In the genomic region with DNA sequence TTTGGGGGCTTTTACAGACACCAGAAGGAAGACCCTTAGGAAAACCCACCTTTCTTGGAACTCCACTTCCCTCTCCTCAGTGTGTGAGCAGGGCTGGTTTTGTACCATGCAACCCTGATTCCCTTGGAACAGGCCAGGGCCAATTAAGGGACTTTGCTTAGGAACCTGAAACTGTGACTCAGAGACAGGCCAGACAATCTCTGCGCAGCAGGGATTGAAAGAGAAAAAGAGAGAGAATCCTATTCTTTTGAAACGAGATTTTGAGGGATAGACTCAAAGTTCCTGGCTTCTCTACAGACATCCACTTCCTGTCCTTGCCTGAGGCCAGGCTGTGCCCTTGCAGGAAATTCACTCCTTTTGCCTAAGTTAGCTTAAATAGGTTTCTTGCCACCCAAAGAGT, we compare ENCODE assay signal across 18 cellular contexts. TPM values are rescaled to one million over a fixed set of nuclear protein-coding genes. Genes with fewer than 3 reads are reported as not detected.
DNase-seq lines count a peak whose midpoint lies in the region; ATAC-seq and TF ChIP-seq lines count a peak whose summit lies in the region.
"Had no signal": no experiment of that assay in that cellular context is flagged by ENCODE, and none has a peak within 500 bp of the region (broad histone marks: within the 10 kb centered on the region; RNA-seq: fewer than 3 reads in every experiment).

No MANE protein-coding gene starts in this region.

- no peaks in the 10 kb centered on the region for H3K4me1 ChIP-seq in ACC112 (ENCODE audit: control insufficient read depth, insufficient read depth, low read length, unreplicated experiment)

- peaks cover 2% of the 10 kb centered on the region; the same call in 1 of the 2 replicates for H3K27me3 Mint-ChIP-seq in HFFc6 (ENCODE audit: insufficient read depth)

- no peaks in the 10 kb centered on the region for H3K36me3 ChIP-seq in ACC112 (ENCODE audit: insufficient read depth, low read length)

- H3K27ac Mint-ChIP-seq in HFFc6, result no peak overlapping the region
- H3K27ac Mint-ChIP-seq: activated CD8-positive, alpha-beta T cell treated with anti-CD3 and anti-CD28 coated beads, Interleukin-2, amount 10 ng/mL, durations not matched to agents 7 days and 5 days; activated T-cell treated with anti-CD3 and anti-CD28 coated beads, Interleukin-2, amount 50 U/mL, for 72 hours; nephron progenitor cell; stimulated activated naive CD8-positive, alpha-beta T cell treated with anti-CD3 and anti-CD28 coated beads, Interleukin-15, amount 100 ng/mL, for 72 hours had no signal

- H3K4me1 Mint-ChIP-seq in HFFc6 (ENCODE audit: low read depth), result peaks cover 16% of the 10 kb centered on the region
- H3K4me1 Mint-ChIP-seq: central memory CD8-positive, alpha-beta T cell; stimulated activated naive CD8-positive, alpha-beta T cell treated with anti-CD3 and anti-CD28 coated beads, Interleukin-15, amount 100 ng/mL, for 72 hours had no signal

- no peaks in the 10 kb centered on the region for H3K79me2 ChIP-seq in ACC112 (ENCODE audit: control insufficient read depth, insufficient read depth, low read length, unreplicated experiment)

- DNase-seq in HFFc6, result peak; percentile 52
- DNase-seq in astrocyte of the hippocampus (ENCODE audit: low read depth, low spot score), result peak; percentile 33
- peak; percentile 34 for DNase-seq in iPS-NIHi11 (ENCODE audit: low spot score)
- DNase-seq in SIG-M5 treated with dmso at 0.1 percent for 504 hours (lab: John Stamatoyannopoulos, UW; ENCODE audit: unreplicated experiment), result no peak
- DNase-seq in NCI-H2107 (lab: John Stamatoyannopoulos, UW), result no peak
- DNase-seq in D341Med (ENCODE audit: low spot score), result no peak
- DNase-seq: activated CD8-positive, alpha-beta T cell treated with anti-CD3 and anti-CD28 coated beads, Interleukin-2, amount 10 ng/mL, durations not matched to agents 7 days and 5 days; activated T-cell treated with anti-CD3 and anti-CD28 coated beads, Interleukin-2, amount 50 U/mL, for 72 hours; GF-D8; HCEC 1CT; NCI-H187; NCI-H510A; nephron progenitor cell; stimulated activated naive CD8-positive, alpha-beta T cell treated with anti-CD3 and anti-CD28 coated beads, Interleukin-15, amount 100 ng/mL, for 72 hours had no signal

- H3K9me3 Mint-ChIP-seq in HFFc6, result no peaks in the 10 kb centered on the region
- H3K9me3 Mint-ChIP-seq: activated T-cell treated with anti-CD3 and anti-CD28 coated beads, Interleukin-2, amount 50 U/mL, for 72 hours; central memory CD8-positive, alpha-beta T cell; nephron progenitor cell; stimulated activated naive CD8-positive, alpha-beta T cell treated with anti-CD3 and anti-CD28 coated beads, Interleukin-15, amount 100 ng/mL, for 72 hours had no signal

- H3K36me3 Mint-ChIP-seq in HFFc6 (ENCODE audit: low read depth), result no peaks in the 10 kb centered on the region

- TF ChIP-seq CTCF in HFFc6 (IDR thresholded peaks at IDR 0.05), result no peak

- H2AFZ ChIP-seq in ACC112 (ENCODE audit: low read length, unreplicated experiment), result peak overlapping the region; percentile 78

- no peak overlapping the region for H3K4me3 ChIP-seq in ACC112 (ENCODE audit: low read depth, low read length)

- H3K27ac ChIP-seq in ACC112 (ENCODE audit: low read depth, low read length), result no peak overlapping the region
- H3K27ac ChIP-seq: VCaP had no signal

- H3K4me3 Mint-ChIP-seq in HFFc6, result no peak overlapping the region
- H3K4me3 Mint-ChIP-seq: activated CD8-positive, alpha-beta T cell treated with anti-CD3 and anti-CD28 coated beads, Interleukin-2, amount 10 ng/mL, durations not matched to agents 7 days and 5 days; activated T-cell treated with anti-CD3 and anti-CD28 coated beads, Interleukin-2, amount 50 U/mL, for 72 hours; central memory CD8-positive, alpha-beta T cell; nephron progenitor cell; stimulated activated naive CD8-positive, alpha-beta T cell treated with anti-CD3 and anti-CD28 coated beads, Interleukin-15, amount 100 ng/mL, for 72 hours had no signal

- ATAC-seq in HG02763 (IDR thresholded peaks at IDR 0.05; ENCODE audit: unreplicated experiment), result no peak
- ATAC-seq: activated CD8-positive, alpha-beta T cell treated with anti-CD3 and anti-CD28 coated beads, Interleukin-2, amount 10 ng/mL, durations not matched to agents 7 days and 5 days; activated T-cell treated with anti-CD3 and anti-CD28 coated beads, Interleukin-2, amount 50 U/mL, for 72 hours; stimulated activated naive CD8-positive, alpha-beta T cell treated with anti-CD3 and anti-CD28 coated beads, Interleukin-15, amount 100 ng/mL, for 72 hours had no signal

- no peaks in the 10 kb centered on the region for H3K27me3 ChIP-seq in ACC112 (ENCODE audit: insufficient read depth, low read length)

RNA-seq across cellular contexts. Expression of gene C1orf198, which starts 23.1 kb away (rescaled TPM):
- 100 to 1,000 TPM in 1 of 6 experiments, 10 to 100 TPM in 5; 72.4 to 118 (median 88.4) TPM for total RNA-seq in HFFc6 (2021; fragmentation: NEBNext Ultra II Directional; extraction: Animal tissue kit (Norgen Biotek cat#: 25700))

Comparison
In these comparisons a context has a peak if more than half of its experiments do, and no peak if none do; other contexts are left out.
1. DNase-seq: peak in HFFc6 (single experiment), astrocyte of the hippocampus (single experiment) and iPS-NIHi11 (single experiment); none in SIG-M5 treated with dmso at 0.1 percent for 504 hours (single experiment), NCI-H2107 (single experiment) and D341Med (single experiment).